Comparison of ENCODE assay signal across 11 cellular contexts in the genomic region with DNA sequence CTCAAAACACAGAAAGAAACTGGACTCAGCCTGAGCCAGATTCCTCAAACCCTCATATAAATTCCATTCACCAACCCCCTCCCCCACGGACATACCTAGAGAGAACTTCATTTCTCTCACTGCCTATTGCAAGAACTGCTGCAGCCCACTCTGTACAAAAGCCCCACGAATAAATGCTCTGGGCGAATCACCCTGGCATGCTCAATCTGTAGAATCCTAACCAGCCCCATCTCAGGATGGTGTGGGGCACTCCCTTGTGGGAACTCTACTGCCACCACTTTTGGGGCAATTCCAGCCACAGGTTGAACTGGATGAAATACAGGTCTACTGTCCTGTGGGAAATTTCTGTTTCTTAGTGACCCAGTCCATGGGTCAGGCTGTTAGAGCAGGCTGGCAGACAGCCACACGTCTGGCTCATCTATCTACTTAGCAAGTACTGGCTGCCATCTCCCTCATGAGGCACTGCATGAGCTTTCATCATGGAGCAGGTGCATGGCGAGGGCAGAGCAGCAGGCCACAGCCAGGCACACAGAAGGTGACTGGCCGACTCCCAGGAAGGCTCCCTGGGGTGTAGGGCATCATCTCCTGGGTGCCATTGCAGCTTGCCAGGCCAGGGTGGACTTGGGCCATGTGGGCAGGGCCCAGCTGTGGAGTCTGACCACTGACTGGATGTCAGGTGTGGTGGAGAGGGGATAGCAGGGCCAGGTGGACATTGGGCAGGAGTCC. TPM values are rescaled to one million over a fixed set of nuclear protein-coding genes. Genes with fewer than 3 reads are reported as not detected.
DNase-seq lines count a peak whose midpoint lies in the region; ATAC-seq and TF ChIP-seq lines count a peak whose summit lies in the region.
"Had no signal": no experiment of that assay in that cellular context is flagged by ENCODE, and none has a peak within 500 bp of the region (broad histone marks: within the 10 kb centered on the region; RNA-seq: fewer than 3 reads in every experiment).

No MANE protein-coding gene starts in this region.

- H4K20me1 ChIP-seq in OCI-LY7 (ENCODE audit: insufficient read depth, low read length): no peaks in the 10 kb centered on the region; the same call in 1 of the 2 replicates

- peaks cover 49% of the 10 kb centered on the region for H3K4me1 Mint-ChIP-seq in activated T-cell treated with anti-CD3 and anti-CD28 coated beads, Interleukin-2, amount 50 U/mL, for 72 hours (ENCODE audit: low read depth)
- H3K4me1 Mint-ChIP-seq in glutamatergic neuron (ENCODE audit: low read depth, unreplicated experiment): peaks cover 3% of the 10 kb centered on the region

- TF ChIP-seq EP300 in stomach (IDR thresholded peaks at IDR 0.05): no peak

- peak overlapping the region; percentile 73 to 94 for H3K4me3 Mint-ChIP-seq in activated T-cell treated with anti-CD3 and anti-CD28 coated beads, Interleukin-2, amount 50 U/mL, for 72 hours
- peak overlapping the region; percentile 64 for H3K4me3 Mint-ChIP-seq in glutamatergic neuron (ENCODE audit: unreplicated experiment)

- H3K9me3 ChIP-seq in OCI-LY7 (ENCODE audit: low read length) (no peaks in the 10 kb centered on the region), stomach (no peaks in the 10 kb centered on the region)
- H3K9me3 ChIP-seq: left ventricle myocardium inferior had no signal

- intact Hi-C loops in OCI-LY7 (cut with micrococcal nuclease; ENCODE audit: unreplicated experiment): no loop called here
- intact Hi-C loops in stomach (cut with DNase I; ENCODE audit: low total_unique reads): no loop called here

- H3K36me3 Mint-ChIP-seq in activated T-cell treated with anti-CD3 and anti-CD28 coated beads, Interleukin-2, amount 50 U/mL, for 72 hours (ENCODE audit: insufficient read depth in 2 of 2): peaks cover 0 to 2% of the 10 kb centered on the region in 2 donors
- no peaks in the 10 kb centered on the region for H3K36me3 Mint-ChIP-seq in glutamatergic neuron (ENCODE audit: unreplicated experiment)

- H3K36me3 ChIP-seq in OCI-LY7 (ENCODE audit: insufficient read depth, low read length) (peaks cover 28% of the 10 kb centered on the region), stomach (peaks cover 27 to 48% (median 40%) of the 10 kb centered on the region in 4 donors)

- no peaks in the 10 kb centered on the region for H3K9me2 ChIP-seq in OCI-LY7 (ENCODE audit: insufficient read depth, low read length)

- H3K27ac Mint-ChIP-seq in activated T-cell treated with anti-CD3 and anti-CD28 coated beads, Interleukin-2, amount 50 U/mL, for 72 hours: peak overlapping the region; percentile 60
- H3K27ac Mint-ChIP-seq in glutamatergic neuron (ENCODE audit: unreplicated experiment): peak overlapping the region; percentile 6

- H3K27ac ChIP-seq in OCI-LY7 (ENCODE audit: low read depth, low read length, poor library complexity, severe bottlenecking): no peak overlapping the region
- H3K27ac ChIP-seq in substantia nigra (ENCODE audit: low read depth, low read length, poor library complexity, severe bottlenecking): peak overlapping the region; percentile 4
- H3K27ac ChIP-seq in stomach: peak overlapping the region in 2 of 5 donors; percentile 90 to 96
- H3K27ac ChIP-seq: left ventricle myocardium inferior had no signal

- no TSS peak for BruUV-seq in OCI-LY7 (replicated peaks; lab: Mats Ljungman, UMichigan)

- H3K4me3 ChIP-seq in OCI-LY7 (ENCODE audit: low read depth, low read length, poor library complexity, severe bottlenecking): no peak overlapping the region
- no peak overlapping the region for H3K4me3 ChIP-seq in stomach

- POLR2A ChIA-PET in OCI-LY7 (lab: Charles Lee): interaction anchor here (1.2 kb wide), 1 partner anchor 10 kb away, joined by 3 read pairs; no protein-coding TSS in a partner anchor

- H3K9me3 Mint-ChIP-seq in activated T-cell treated with anti-CD3 and anti-CD28 coated beads, Interleukin-2, amount 50 U/mL, for 72 hours: no peaks in the 10 kb centered on the region
- peaks cover 12% of the 10 kb centered on the region for H3K9me3 Mint-ChIP-seq in glutamatergic neuron (ENCODE audit: unreplicated experiment)

- H2AFZ ChIP-seq in OCI-LY7 (ENCODE audit: low read length): no peak overlapping the region

- no peak for TF ChIP-seq POLR2A in stomach (IDR thresholded peaks at IDR 0.05)

- WGBS in stomach, 5 donors: 51 to 69% (median 59%) methylated on average over 4 to 6 of the region's 6 CpGs

- no peaks in the 10 kb centered on the region for H3K27me3 Mint-ChIP-seq in activated T-cell treated with anti-CD3 and anti-CD28 coated beads, Interleukin-2, amount 50 U/mL, for 72 hours (ENCODE audit: low read depth)
- H3K27me3 Mint-ChIP-seq in glutamatergic neuron (ENCODE audit: unreplicated experiment): peaks cover 10% of the 10 kb centered on the region

- peaks cover 31% of the 10 kb centered on the region for H3K4me1 ChIP-seq in OCI-LY7 (ENCODE audit: insufficient read depth, low read length, poor library complexity, severe bottlenecking)
- peaks cover 32 to 55% (median 53%) of the 10 kb centered on the region in 4 donors for H3K4me1 ChIP-seq in stomach

- H3K4me2 ChIP-seq in OCI-LY7 (ENCODE audit: low read length): peak overlapping the region; percentile 74

- DNase-seq in activated T-cell treated with anti-CD3 and anti-CD28 coated beads, Interleukin-2, amount 50 U/mL, for 72 hours: no peak
- DNase-seq in activated T-cell treated with anti-CD3 and anti-CD28 coated beads for 4 hours (no peak), OCI-LY7 (ENCODE audit: low spot score) (no peak), glutamatergic neuron (no peak), substantia nigra (lab: John Stamatoyannopoulos, UW) (peak in 1 of 49 donors; percentile 58), NCI-H1417 (lab: John Stamatoyannopoulos, UW) (no peak), NCI-H128 (lab: John Stamatoyannopoulos, UW; ENCODE audit: unreplicated experiment) (no peak), stomach (no peak)
- DNase-seq: GOT3, left ventricle myocardium inferior, NCI-H446 treated with DMSO at 0.1 percent for 48 hours had no signal

- H3K27me3 ChIP-seq in stomach: no peaks in the 10 kb centered on the region

- no peak for ATAC-seq in activated T-cell treated with anti-CD3 and anti-CD28 coated beads, Interleukin-2, amount 50 U/mL, for 72 hours (replicated peaks in 1 of 2)

- no peak for TF ChIP-seq CTCF in OCI-LY7 (conservative IDR thresholded peaks at IDR 0.05; ENCODE audit: low read length)
- TF ChIP-seq CTCF in glutamatergic neuron (IDR thresholded peaks at IDR 0.05; ENCODE audit: partially characterized antibody, unreplicated experiment): no peak
- no peak for TF ChIP-seq CTCF in stomach (IDR thresholded peaks at IDR 0.05)

- H3K79me2 ChIP-seq in OCI-LY7 (ENCODE audit: insufficient read depth, low read depth, low read length): peaks cover 8% of the 10 kb centered on the region

- CTCF ChIA-PET in OCI-LY7 (lab: Charles Lee; ENCODE audit: unreplicated experiment): no interaction called here

RNA-seq across cellular contexts. Expression of a gene that starts 1.6 kb away (rescaled TPM):
- total RNA-seq in activated T-cell treated with anti-CD3 and anti-CD28 coated beads, Interleukin-2, amount 50 U/mL, for 72 hours: 10 to 100 TPM; 18.2 to 27.3 TPM
- total RNA-seq in OCI-LY7 (2014; rRNA removed; shearing (Covaris generic)): 33.3 and 33.4 TPM in 2 replicates
- total RNA-seq in OCI-LY7 (2022) (30.7 and 32.2 TPM in 2 replicates), glutamatergic neuron (ENCODE audit: unreplicated experiment) (21.9 TPM), stomach (10 to 100 TPM in 2 of 5 donors, 1 to 10 TPM in 2, under 1 TPM in 1; 0.58 to 94.7 (median 5.0) TPM)
- polyA plus RNA-seq in stomach: 10 to 100 TPM; 12.8 to 30.5 (median 20.0) TPM

RNA-seq across cellular contexts. Expression of a gene that starts 4.4 kb away (rescaled TPM):
- 10 to 100 TPM; 36.1 to 36.7 TPM for total RNA-seq in activated T-cell treated with anti-CD3 and anti-CD28 coated beads, Interleukin-2, amount 50 U/mL, for 72 hours
- 92.8 and 99.5 TPM in 2 replicates for total RNA-seq in OCI-LY7 (2014; rRNA removed; shearing (Covaris generic))
- total RNA-seq in OCI-LY7 (2022): 46.3 and 50.0 TPM in 2 replicates
- 61.5 TPM for total RNA-seq in glutamatergic neuron (ENCODE audit: unreplicated experiment)
- total RNA-seq in stomach: 100 to 1,000 TPM in 1 of 5 donors, 10 to 100 TPM in 4; 18.7 to 101 (median 77.4) TPM
- 100 to 1,000 TPM; 136 to 158 (median 156) TPM for polyA plus RNA-seq in stomach

RNA-seq across cellular contexts. Expression of a gene that starts 22.2 kb away (rescaled TPM):
- 100 to 1,000 TPM; 327 to 369 TPM for total RNA-seq in activated T-cell treated with anti-CD3 and anti-CD28 coated beads, Interleukin-2, amount 50 U/mL, for 72 hours
- 125 and 163 TPM in 2 replicates for total RNA-seq in OCI-LY7 (2014; rRNA removed; shearing (Covaris generic))
- total RNA-seq in OCI-LY7 (2022): 311 and 322 TPM in 2 replicates
- 222 TPM for total RNA-seq in glutamatergic neuron (ENCODE audit: unreplicated experiment)
- total RNA-seq in stomach: 100 to 1,000 TPM; 111 to 289 (median 131) TPM
- 100 to 1,000 TPM; 230 to 310 (median 271) TPM for polyA plus RNA-seq in stomach

RNA-seq across cellular contexts. Expression of a gene that starts 35.4 kb away (rescaled TPM):
- total RNA-seq in activated T-cell treated with anti-CD3 and anti-CD28 coated beads, Interleukin-2, amount 50 U/mL, for 72 hours: 100 to 1,000 TPM; 130 to 148 TPM
- total RNA-seq in OCI-LY7 (2014; rRNA removed; shearing (Covaris generic)): 197 and 201 TPM in 2 replicates
- 131 and 154 TPM in 2 replicates for total RNA-seq in OCI-LY7 (2022)
- total RNA-seq in glutamatergic neuron (ENCODE audit: unreplicated experiment): 128 TPM
- total RNA-seq in stomach: 100 to 1,000 TPM; 179 to 326 (median 230) TPM
- 100 to 1,000 TPM; 457 to 613 (median 592) TPM for polyA plus RNA-seq in stomach

RNA-seq across cellular contexts. Expression of a gene that starts 45.0 kb away (rescaled TPM):
- under 1 TPM; 0.77 to 0.93 TPM for total RNA-seq in activated T-cell treated with anti-CD3 and anti-CD28 coated beads, Interleukin-2, amount 50 U/mL, for 72 hours
- 0.22 and 0.31 TPM in 2 replicates for total RNA-seq in OCI-LY7 (2014; rRNA removed; shearing (Covaris generic))
- total RNA-seq in OCI-LY7 (2022): 0.53 and 0.80 TPM in 2 replicates
- 3.0 TPM for total RNA-seq in glutamatergic neuron (ENCODE audit: unreplicated experiment)
- 10 to 100 TPM in 1 of 5 donors, 1 to 10 TPM in 2, not detected in 2; 1.3 to 26.6 (median 1.7) TPM for total RNA-seq in stomach
- polyA plus RNA-seq in stomach: 1 to 10 TPM in 1 of 3 donors, under 1 TPM in 2; 0.46 to 1.8 (median 0.87) TPM
